ENCODE assay signal across 10 cellular contexts in genomic region chr10:63976538-63976937, GRCh38.
DNase-seq lines count a peak whose midpoint lies in the region; ATAC-seq, FAIRE-seq and TF ChIP-seq lines count a peak whose summit lies in the region.
"Had no signal": no experiment of that assay in that cellular context is flagged by ENCODE, and none has a peak within 500 bp of the region (broad histone marks: within the 10 kb centered on the region; RNA-seq: fewer than 3 reads in every experiment).

No MANE protein-coding gene starts in this region.

- H3K27me3 ChIP-seq in Loucy (ENCODE audit: insufficient read depth, low read length, poor library complexity, severe bottlenecking) (no peaks in the 10 kb centered on the region), hepatocyte (no peaks in the 10 kb centered on the region)
- H3K27me3 ChIP-seq: neutrophil had no signal

- H3K36me3 Mint-ChIP-seq in HFFc6 (ENCODE audit: low read depth) = no peaks in the 10 kb centered on the region
- H3K36me3 Mint-ChIP-seq in activated T-cell treated with anti-CD3 and anti-CD28 coated beads, Interleukin-2, amount 50 U/mL, for 4 hours (ENCODE audit: insufficient read depth) = no peaks in the 10 kb centered on the region

- TF ChIP-seq POLR2A in GM12891 (IDR thresholded peaks at IDR 0.05; ENCODE audit: low read depth, low read length) = no peak

- peak; percentile 63 to 65 for ATAC-seq in activated T-cell treated with anti-CD3 and anti-CD28 coated beads, Interleukin-2, amount 50 U/mL, for 4 hours

- H2AFZ ChIP-seq in Loucy (ENCODE audit: low read length) (peak overlapping the region; percentile 76), hepatocyte (no peak overlapping the region)

- no peak for DNase-seq in AG09319 (ENCODE audit: extremely low read depth, low read depth)
- peak; percentile 49 for DNase-seq in GM12891 (ENCODE audit: insufficient read length, low spot score)
- DNase-seq in HFFc6 = no peak
- no peak for DNase-seq in activated T-cell treated with anti-CD3 and anti-CD28 coated beads, Interleukin-2, amount 50 U/mL, for 4 hours
- peak; percentile 66 for DNase-seq in hepatocyte (ENCODE audit: low spot score)
- DNase-seq in stimulated activated CD4-positive, alpha-beta T cell treated with anti-CD3 and anti-CD28 coated beads, Interleukin-4, amount 100 ng/mL, for 1 hour = peak; percentile 24
- no peak for DNase-seq in NCI-H146 (lab: John Stamatoyannopoulos, UW)

- no peaks in the 10 kb centered on the region for H3K4me1 Mint-ChIP-seq in HFFc6 (ENCODE audit: low read depth)
- no peaks in the 10 kb centered on the region for H3K4me1 Mint-ChIP-seq in activated T-cell treated with anti-CD3 and anti-CD28 coated beads, Interleukin-2, amount 50 U/mL, for 4 hours (ENCODE audit: low read depth)

- H3K79me2 ChIP-seq in Loucy (ENCODE audit: insufficient read depth, low read length) (no peaks in the 10 kb centered on the region), hepatocyte (no peaks in the 10 kb centered on the region)

- TF ChIP-seq CTCF in AG09319 (IDR thresholded peaks at IDR 0.05; ENCODE audit: low read depth, low read length) (peak; percentile 35), HFFc6 (IDR thresholded peaks at IDR 0.05) (peak; percentile 62), Loucy (conservative IDR thresholded peaks at IDR 0.05; ENCODE audit: low read length) (peak; percentile 73), hepatocyte (IDR thresholded peaks at IDR 0.05; ENCODE audit: poor library complexity) (peak; percentile 56)

- H3K4me2 ChIP-seq in Loucy (ENCODE audit: low read depth, low read length, poor library complexity, severe bottlenecking) = no peak overlapping the region
- H3K4me2 ChIP-seq in hepatocyte = no peak overlapping the region

- peaks cover 32% of the 10 kb centered on the region for H3K9me3 Mint-ChIP-seq in HFFc6
- no peaks in the 10 kb centered on the region for H3K9me3 Mint-ChIP-seq in activated T-cell treated with anti-CD3 and anti-CD28 coated beads, Interleukin-2, amount 50 U/mL, for 4 hours

- no peak overlapping the region for H3K9ac ChIP-seq in Loucy (ENCODE audit: low read depth, low read length, poor library complexity, severe bottlenecking)

- peak; percentile 94 for FAIRE-seq in GM12891 (lab: Jason Lieb, UNC)

- H3K4me3 ChIP-seq in Loucy (ENCODE audit: low read length, poor library complexity, severe bottlenecking) (no peak overlapping the region), hepatocyte (no peak overlapping the region)
- H3K4me3 ChIP-seq: SK-N-MC had no signal

- H3F3A ChIP-seq in Loucy (ENCODE audit: low read depth) = no peaks in the 10 kb centered on the region

- H3K9me2 ChIP-seq in Loucy (replicated peaks; ENCODE audit: low read depth, low read length) (no peaks in the 10 kb centered on the region), hepatocyte (replicated peaks; ENCODE audit: insufficient read depth) (no peaks in the 10 kb centered on the region)

- H3K27ac Mint-ChIP-seq in HFFc6 = no peak overlapping the region

- H3K9me3 ChIP-seq in Loucy (ENCODE audit: insufficient read depth, low read depth, low read length) (no peaks in the 10 kb centered on the region), hepatocyte (ENCODE audit: low read depth) (no peaks in the 10 kb centered on the region)
- H3K9me3 ChIP-seq: neutrophil had no signal

- peaks cover 1% of the 10 kb centered on the region; the same call in 1 of the 2 replicates for H3K27me3 Mint-ChIP-seq in HFFc6 (ENCODE audit: insufficient read depth)
- no peaks in the 10 kb centered on the region for H3K27me3 Mint-ChIP-seq in activated T-cell treated with anti-CD3 and anti-CD28 coated beads, Interleukin-2, amount 50 U/mL, for 4 hours (ENCODE audit: low read depth)

- 50% methylated on average over 5 of the region's 5 CpGs for WGBS in hepatocyte (ENCODE audit: low lambda C conversion rate, missing lambda C conversion rate)

- H4K20me1 ChIP-seq in Loucy (ENCODE audit: insufficient read depth, low read length, poor library complexity, severe bottlenecking) = no peaks in the 10 kb centered on the region
- H4K20me1 ChIP-seq in hepatocyte (ENCODE audit: insufficient read depth, poor library complexity, severe bottlenecking) = no peaks in the 10 kb centered on the region

- H3K36me3 ChIP-seq in Loucy (ENCODE audit: insufficient read depth, low read length) (no peaks in the 10 kb centered on the region), hepatocyte (replicated peaks; ENCODE audit: insufficient read depth, low read depth) (no peaks in the 10 kb centered on the region)
- H3K36me3 ChIP-seq: neutrophil had no signal

- H3K27ac ChIP-seq in hepatocyte = no peak overlapping the region
- H3K27ac ChIP-seq: neutrophil, SK-N-MC had no signal

- H3K4me1 ChIP-seq in Loucy (ENCODE audit: insufficient read depth, low read length, poor library complexity, severe bottlenecking) = no peaks in the 10 kb centered on the region
- H3K4me1 ChIP-seq in hepatocyte (ENCODE audit: insufficient read depth) = no peaks in the 10 kb centered on the region

- H3K4me3 Mint-ChIP-seq in HFFc6 = no peak overlapping the region
- no peak overlapping the region for H3K4me3 Mint-ChIP-seq in activated T-cell treated with anti-CD3 and anti-CD28 coated beads, Interleukin-2, amount 50 U/mL, for 4 hours

TF ChIP-seq in GM12891, 5 proteins besides CTCF, POLR2A, EP300 and RAD21:
- TF ChIP-seq POU2F2 (IDR thresholded peaks at IDR 0.05; ENCODE audit: low read depth, low read length) (no peak), TAF1 (IDR thresholded peaks at IDR 0.05; ENCODE audit: low read depth, low read length) (no peak), POLR2AphosphoS5 (IDR thresholded peaks at IDR 0.05; ENCODE audit: low read depth, low read length) (no peak), SPI1 (IDR thresholded peaks at IDR 0.05; ENCODE audit: low read depth, low read length) (no peak), PAX5 (IDR thresholded peaks at IDR 0.05; ENCODE audit: insufficient read depth, low read length, severe bottlenecking) (no peak)
TF ChIP-seq in GM12891: peak in this region for 0.

Comparison
In these comparisons a context has a peak if more than half of its experiments do, and no peak if none do; other contexts are left out.
1. DNase-seq: peak in GM12891 (single experiment), hepatocyte (single experiment) and stimulated activated CD4-positive, alpha-beta T cell treated with anti-CD3 and anti-CD28 coated beads, Interleukin-4, amount 100 ng/mL, for 1 hour (single experiment); none in AG09319 (single experiment), HFFc6 (single experiment), activated T-cell treated with anti-CD3 and anti-CD28 coated beads, Interleukin-2, amount 50 U/mL, for 4 hours (single experiment) and NCI-H146 (single experiment).
2. Peak in every context shown above with its lines, with median percentiles within 50 percentile points of each other: CTCF ChIP-seq.